Comparison of ENCODE assay signal across 18 cellular contexts in the genomic region with DNA sequence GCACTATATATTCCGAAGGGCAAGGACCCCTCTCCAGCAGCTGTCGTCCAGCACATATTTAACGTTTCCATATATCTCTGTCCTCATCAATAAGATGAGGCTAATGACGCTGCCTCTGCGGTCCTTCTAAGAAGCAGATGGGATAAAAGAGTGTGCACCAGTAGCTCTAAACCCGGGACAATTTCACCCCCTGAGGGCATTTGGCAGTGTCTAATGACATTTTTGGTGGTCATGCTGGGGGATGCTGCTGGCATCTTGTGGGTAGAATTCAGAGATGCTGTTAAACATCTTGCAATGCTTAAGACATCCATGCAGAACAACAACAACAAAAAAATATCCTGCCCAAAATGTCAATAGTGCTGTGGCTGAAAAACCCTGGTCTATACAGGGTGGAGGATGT.
"Had no signal": no experiment of that assay in that cellular context is flagged by ENCODE, and none has a peak within 500 bp of the region (broad histone marks: within the 10 kb centered on the region; RNA-seq: fewer than 3 reads in every experiment).

No MANE protein-coding gene starts in this region.

- H3K4me3 Mint-ChIP-seq: mesothelial cell of epicardium; naive B cell; naive thymus-derived CD8-positive, alpha-beta T cell had no signal

- H3K36me3 Mint-ChIP-seq: mesothelial cell of epicardium; naive B cell; naive thymus-derived CD8-positive, alpha-beta T cell had no signal

- ATAC-seq: foreskin keratinocyte; gastroesophageal sphincter; heart right ventricle; left cardiac atrium; left lung; left ventricle myocardium superior; lower lobe of right lung; mucosa of descending colon; naive thymus-derived CD8-positive, alpha-beta T cell had no signal

- H3K27ac Mint-ChIP-seq: mesothelial cell of epicardium; naive thymus-derived CD8-positive, alpha-beta T cell had no signal

- H3K4me1 Mint-ChIP-seq: mesothelial cell of epicardium; naive B cell; naive thymus-derived CD8-positive, alpha-beta T cell had no signal

- H3K27me3 Mint-ChIP-seq: naive B cell had no signal

- DNase-seq: dermis blood vessel endothelial cell; dorsolateral prefrontal cortex; effector CD4-positive, alpha-beta T cell; effector memory CD4-positive, alpha-beta T cell; foreskin keratinocyte; head of caudate nucleus; heart right ventricle; hippocampal formation; left cardiac atrium; left lung; left ventricle myocardium superior; lower lobe of right lung; mesenchymal stem cell; mucosa of descending colon; naive B cell; naive thymus-derived CD8-positive, alpha-beta T cell had no signal
